Comparison of ENCODE assay signal across 8 cellular contexts in the genomic region with DNA sequence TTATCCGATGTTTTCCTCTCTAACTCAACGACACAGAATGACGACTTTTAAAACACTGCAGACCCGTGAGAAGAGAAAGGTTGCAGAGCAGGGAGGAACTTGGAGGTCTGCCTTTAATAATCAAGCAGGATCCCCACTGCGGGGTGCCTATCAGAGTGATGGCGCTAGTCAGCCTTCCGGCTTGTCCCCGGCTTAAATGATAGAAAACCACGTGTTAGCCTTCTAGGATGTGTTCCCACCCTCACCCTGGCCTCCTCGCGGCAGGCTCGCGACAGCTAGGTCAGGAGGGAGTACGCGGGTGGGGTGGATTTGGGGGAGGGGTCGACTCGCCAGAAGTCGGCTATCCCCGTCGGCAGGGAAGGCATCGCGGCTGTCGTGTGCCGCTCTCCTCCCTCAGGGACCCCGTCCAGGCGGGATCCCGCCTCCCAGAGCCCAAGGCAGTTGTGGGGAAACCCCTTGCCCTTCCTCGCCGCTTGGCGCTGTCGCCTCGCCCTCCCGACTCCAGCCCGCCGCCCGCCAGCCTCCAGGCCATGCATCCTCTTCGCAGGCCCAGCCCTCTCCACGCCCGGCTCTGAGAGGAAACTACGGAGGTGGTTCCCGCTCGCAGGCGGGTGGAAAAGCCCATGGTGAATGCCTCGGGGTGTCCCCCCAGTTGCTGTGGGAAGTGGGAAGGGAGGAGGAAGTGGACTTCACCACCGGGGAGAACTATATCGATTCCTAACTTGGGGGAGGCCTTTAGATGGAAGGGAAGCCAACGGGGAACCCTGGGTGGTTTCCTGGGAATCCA. TPM values are rescaled to one million over a fixed set of nuclear protein-coding genes. Genes with fewer than 3 reads are reported as not detected.
DNase-seq lines count a peak whose midpoint lies in the region; FAIRE-seq and TF ChIP-seq lines count a peak whose summit lies in the region.

No MANE protein-coding gene starts in this region.

- no peaks in the 10 kb centered on the region for H3K27me3 ChIP-seq in DOHH2 (ENCODE audit: control insufficient read depth, low read length)
- H3K27me3 ChIP-seq in GM23248 (replicated peaks; ENCODE audit: insufficient read depth), result no peaks in the 10 kb centered on the region
- no peaks in the 10 kb centered on the region for H3K27me3 ChIP-seq in neutrophil
- H3K27me3 ChIP-seq in suprapubic skin, result no peaks in the 10 kb centered on the region

- peaks cover 39% of the 10 kb centered on the region for H3K79me2 ChIP-seq in DOHH2 (ENCODE audit: control insufficient read depth, low read length)
- H3K79me2 ChIP-seq in GM23248 (ENCODE audit: insufficient read depth), result peaks cover 38% of the 10 kb centered on the region

- H3K4me1 ChIP-seq in DOHH2 (ENCODE audit: control insufficient read depth, low read length) (peaks cover 52% of the 10 kb centered on the region), GM23248 (ENCODE audit: insufficient read depth) (peaks cover 9% of the 10 kb centered on the region), neutrophil (ENCODE audit: control insufficient read depth in 1 of 2, insufficient read depth in 1 of 2, low read depth in 1 of 2, low read length in 1 of 2) (peaks cover 58 to 59% of the 10 kb centered on the region in 2 experiments), suprapubic skin (peaks cover 32% of the 10 kb centered on the region)

- H3F3A ChIP-seq in DOHH2 (ENCODE audit: control insufficient read depth, insufficient read depth) (peaks cover 10% of the 10 kb centered on the region), GM23248 (ENCODE audit: insufficient read depth) (peaks cover 7% of the 10 kb centered on the region)

- H4K20me1 ChIP-seq in DOHH2 (ENCODE audit: control insufficient read depth, insufficient read depth, low read depth, low read length), result peaks cover 24% of the 10 kb centered on the region
- H4K20me1 ChIP-seq in GM23248 (ENCODE audit: insufficient read depth), result no peaks in the 10 kb centered on the region

- peak; percentile 36 for TF ChIP-seq CTCF in DOHH2 (IDR thresholded peaks at IDR 0.05; ENCODE audit: low read depth, low read length, poor library complexity, severe bottlenecking)
- peak; percentile 7; the same call in 1 of the 2 replicates for TF ChIP-seq CTCF in LNCaP clone FGC (IDR thresholded peaks at IDR 0.05; ENCODE audit: control insufficient read depth, extremely low read depth, insufficient read depth)
- no peak for TF ChIP-seq CTCF in neutrophil (IDR thresholded peaks at IDR 0.05)
- no peak for TF ChIP-seq CTCF in suprapubic skin (IDR thresholded peaks at IDR 0.05)

- DNase-seq in GM23248 (peak; percentile 91), LNCaP clone FGC (ENCODE audit: low read depth) (no peak), SHP77 treated with DMSO at 0.1 percent for 48 hours (lab: John Stamatoyannopoulos, UW) (peak; percentile 75), frontal cortex (ENCODE audit: low spot score in 2 of 2) (peak; percentile 33 to 35), suprapubic skin (ENCODE audit: low spot score in 2 of 2) (peak; percentile 88 to 90)
- peak; percentile 53 for DNase-seq in activated gamma-delta T cell treated with anti-CD3 and anti-CD28 coated beads, Interleukin-2, amount 50 U/mL, for 16 hours (ENCODE audit: low read depth)

- in situ Hi-C loops in GM23248 (cut with MboI), result no loop called here

- H3K4me2 ChIP-seq in DOHH2 (ENCODE audit: low read length), result peak overlapping the region; percentile 90
- H3K4me2 ChIP-seq in GM23248 (ENCODE audit: unreplicated experiment), result peak overlapping the region; percentile 97

- peak overlapping the region; percentile 95 for H3K9ac ChIP-seq in GM23248

- H3K4me3 ChIP-seq in DOHH2 (ENCODE audit: low read length), result peak overlapping the region; percentile 82
- peak overlapping the region; percentile 98 for H3K4me3 ChIP-seq in GM23248
- H3K4me3 ChIP-seq in LNCaP clone FGC (ENCODE audit: low read depth, low read length), result peak overlapping the region; percentile 86
- H3K4me3 ChIP-seq in neutrophil (ENCODE audit: low read depth in 1 of 2, low read length in 1 of 2), result peak overlapping the region; percentile 95
- peak overlapping the region; percentile 78 for H3K4me3 ChIP-seq in suprapubic skin

- peak overlapping the region; percentile 94 for H2AFZ ChIP-seq in GM23248

- TF ChIP-seq POLR2A in suprapubic skin (IDR thresholded peaks at IDR 0.05), result no peak

- H3K9me3 ChIP-seq in DOHH2 (ENCODE audit: control insufficient read depth, insufficient read depth, low read length) (no peaks in the 10 kb centered on the region), GM23248 (ENCODE audit: low read depth) (no peaks in the 10 kb centered on the region), neutrophil (no peaks in the 10 kb centered on the region), suprapubic skin (no peaks in the 10 kb centered on the region)

- H3K27ac ChIP-seq in DOHH2 (ENCODE audit: low read depth, low read length) (peak overlapping the region; percentile 78), GM23248 (peak overlapping the region; percentile 99), neutrophil (peak overlapping the region; percentile 95), suprapubic skin (peak overlapping the region; percentile 98)

- no peak for TF ChIP-seq EP300 in suprapubic skin (IDR thresholded peaks at IDR 0.05)

- H3K36me3 ChIP-seq in DOHH2 (ENCODE audit: control insufficient read depth, low read length), result peaks cover 30% of the 10 kb centered on the region
- no peaks in the 10 kb centered on the region for H3K36me3 ChIP-seq in GM23248 (ENCODE audit: low read depth)
- H3K36me3 ChIP-seq in neutrophil, result no peaks in the 10 kb centered on the region
- no peaks in the 10 kb centered on the region for H3K36me3 ChIP-seq in suprapubic skin

- H3K9me2 ChIP-seq in DOHH2 (replicated peaks; ENCODE audit: control insufficient read depth, low read length), result no peaks in the 10 kb centered on the region
- H3K9me2 ChIP-seq in GM23248 (ENCODE audit: insufficient read depth), result no peaks in the 10 kb centered on the region

- 0 to 2% methylated on average over 46 of the region's 47 CpGs for WGBS in GM23248 (ENCODE audit: low coverage in 1 of 2, low lambda C conversion rate in 2 of 2, missing lambda C conversion rate in 2 of 2), 2 experiments
- WGBS in suprapubic skin, result 1% methylated on average over 17 of the region's 47 CpGs

- FAIRE-seq in frontal cortex (lab: Jason Lieb, UNC), result no peak

RNA-seq across cellular contexts. Expression of a gene that starts 1.1 kb away (rescaled TPM):
- 16.2 and 18.7 TPM in 2 replicates for total RNA-seq in GM23248 (2014; rRNA removed; shearing (Covaris generic))
- polyA plus RNA-seq in GM23248 (2016; fragmentation: Nextera tagmentation; extraction: Ambion mirVana), result 28.2 and 32.8 TPM in 2 replicates
- total RNA-seq in frontal cortex (19.2 TPM), suprapubic skin (10 to 100 TPM; 34.4 to 65.3 (median 41.8) TPM)

RNA-seq across cellular contexts. Expression of a gene that starts 53.0 kb away (rescaled TPM):
- 2.4 and 6.2 TPM in 2 replicates for total RNA-seq in GM23248 (2014; rRNA removed; shearing (Covaris generic))
- polyA plus RNA-seq in GM23248 (2016; fragmentation: Nextera tagmentation; extraction: Ambion mirVana), result 3.6 and 4.2 TPM in 2 replicates
- total RNA-seq in frontal cortex, result 34.2 TPM
- total RNA-seq in suprapubic skin, result under 1 TPM; 0.48 to 0.81 (median 0.68) TPM

Comparison
In these comparisons a context has a peak if more than half of its experiments do, and no peak if none do; other contexts are left out.
1. CTCF ChIP-seq: peak in DOHH2 (single experiment) and LNCaP clone FGC (single experiment); none in neutrophil (single experiment) and suprapubic skin (0 of 2).
2. Peak in every context shown above with its lines, with median percentiles within 50 percentile points of each other: H3K27ac ChIP-seq and H3K4me3 ChIP-seq.